ENCODE assay signal across 15 cellular contexts in genomic region chr17:39166437-39167335, GRCh38. TPM values are rescaled to one million over a fixed set of nuclear protein-coding genes. Genes with fewer than 3 reads are reported as not detected.
DNase-seq lines count a peak whose midpoint lies in the region; ATAC-seq and TF ChIP-seq lines count a peak whose summit lies in the region.
"Had no signal": no experiment of that assay in that cellular context is flagged by ENCODE, and none has a peak within 500 bp of the region (broad histone marks: within the 10 kb centered on the region; RNA-seq: fewer than 3 reads in every experiment).

No MANE protein-coding gene starts in this region.

- H3K27me3 Mint-ChIP-seq in activated naive CD8-positive, alpha-beta T cell, result no peaks in the 10 kb centered on the region
- H3K27me3 Mint-ChIP-seq in activated naive CD8-positive, alpha-beta T cell treated with anti-CD3 and anti-CD28 coated beads, Interleukin-2, amount 50 U/mL, for 24 hours, result peaks cover 30% of the 10 kb centered on the region
- peaks cover 50% of the 10 kb centered on the region for H3K27me3 Mint-ChIP-seq in endodermal cell (ENCODE audit: insufficient read depth)
- peaks cover 33% of the 10 kb centered on the region for H3K27me3 Mint-ChIP-seq in type B pancreatic cell

- no peaks in the 10 kb centered on the region for H3K9me3 Mint-ChIP-seq in activated naive CD8-positive, alpha-beta T cell (ENCODE audit: low read depth)
- no peaks in the 10 kb centered on the region for H3K9me3 Mint-ChIP-seq in activated naive CD8-positive, alpha-beta T cell treated with anti-CD3 and anti-CD28 coated beads, Interleukin-2, amount 50 U/mL, for 24 hours
- H3K9me3 Mint-ChIP-seq in endodermal cell (peaks cover 7% of the 10 kb centered on the region), type B pancreatic cell (no peaks in the 10 kb centered on the region)
- H3K9me3 Mint-ChIP-seq: activated CD4-positive, alpha-beta memory T cell treated with anti-CD3 and anti-CD28 coated beads, Interleukin-2, amount 10 ng/mL, durations not matched to agents 7 days and 5 days had no signal

- H3K27ac ChIP-seq in endodermal cell (ENCODE audit: low read depth, low read length), result no peak overlapping the region
- no peak overlapping the region for H3K27ac ChIP-seq in right atrium auricular region
- H3K27ac ChIP-seq: neutrophil had no signal

- H3K9ac ChIP-seq in endodermal cell (ENCODE audit: extremely low read depth, low read length, poor library complexity, severe bottlenecking), result no peak overlapping the region

- H3K9me3 ChIP-seq in endodermal cell (ENCODE audit: control insufficient read depth, low read length) (no peaks in the 10 kb centered on the region), right atrium auricular region (no peaks in the 10 kb centered on the region)
- H3K9me3 ChIP-seq: neutrophil had no signal

- peaks cover 24% of the 10 kb centered on the region for H3K27me3 ChIP-seq in endodermal cell (ENCODE audit: control insufficient read depth, insufficient read depth, low read length, poor library complexity, severe bottlenecking)
- H3K27me3 ChIP-seq in right atrium auricular region, result no peaks in the 10 kb centered on the region

- TF ChIP-seq CTCF in endodermal cell (conservative IDR thresholded peaks at IDR 0.05), result no peak
- TF ChIP-seq CTCF in type B pancreatic cell (conservative IDR thresholded peaks at IDR 0.05), result no peak
- TF ChIP-seq CTCF in right atrium auricular region (IDR thresholded peaks at IDR 0.05), result no peak

- peaks cover 24% of the 10 kb centered on the region for H3K4me1 Mint-ChIP-seq in activated naive CD8-positive, alpha-beta T cell (ENCODE audit: low read depth)
- peaks cover 19% of the 10 kb centered on the region for H3K4me1 Mint-ChIP-seq in activated naive CD8-positive, alpha-beta T cell treated with anti-CD3 and anti-CD28 coated beads, Interleukin-2, amount 50 U/mL, for 24 hours
- peaks cover 4% of the 10 kb centered on the region for H3K4me1 Mint-ChIP-seq in endodermal cell
- peaks cover 10% of the 10 kb centered on the region for H3K4me1 Mint-ChIP-seq in type B pancreatic cell (ENCODE audit: unreplicated experiment)

- DNase-seq in activated naive CD8-positive, alpha-beta T cell treated with anti-CD3 and anti-CD28 coated beads, Interleukin-2, amount 50 U/mL, for 24 hours, result no peak
- DNase-seq in NCI-H69 (lab: John Stamatoyannopoulos, UW) (peak; percentile 77), endodermal cell (no peak), type B pancreatic cell (ENCODE audit: extremely low spot score, unreplicated experiment) (no peak), NCI-H510A (lab: John Stamatoyannopoulos, UW) (no peak), right atrium auricular region (ENCODE audit: low spot score) (no peak)
- DNase-seq: activated CD4-positive, alpha-beta memory T cell treated with anti-CD3 and anti-CD28 coated beads, Interleukin-2, amount 10 ng/mL, durations not matched to agents 7 days and 5 days; activated naive CD4-positive, alpha-beta T cell treated with anti-CD3 and anti-CD28 coated beads, Interleukin-2, amount 50 U/mL, for 16 hours; dermis blood vessel endothelial cell; NCI-H1417 treated with DMSO at 0.1 percent for 48 hours; stimulated activated CD8-positive, alpha-beta memory T cell treated with anti-CD3 and anti-CD28 coated beads, Interleukin-4, amount 100 ng/mL, for 48 hours had no signal

- no peaks in the 10 kb centered on the region for H3K4me1 ChIP-seq in endodermal cell (ENCODE audit: control insufficient read depth, insufficient read depth, low read length)
- peaks cover 0 to 34% of the 10 kb centered on the region in 2 donors for H3K4me1 ChIP-seq in right atrium auricular region

- H3K4me3 ChIP-seq in endodermal cell (ENCODE audit: low read length) (no peak overlapping the region), right atrium auricular region (no peak overlapping the region)

- ATAC-seq in activated naive CD8-positive, alpha-beta T cell treated with anti-CD3 and anti-CD28 coated beads, Interleukin-2, amount 50 U/mL, for 24 hours, result no peak
- no peak for ATAC-seq in GM21529 (IDR thresholded peaks at IDR 0.05; ENCODE audit: unreplicated experiment)

- H3K36me3 ChIP-seq in endodermal cell (ENCODE audit: control insufficient read depth, insufficient read depth, low read length) (no peaks in the 10 kb centered on the region), right atrium auricular region (no peaks in the 10 kb centered on the region)
- H3K36me3 ChIP-seq: neutrophil had no signal

- WGBS in endodermal cell (ENCODE audit: insufficient coverage in 1 of 2, insufficient read length in 1 of 2), 2 experiments, result 71 to 79% methylated on average over 7 of the region's 7 CpGs

- peak overlapping the region; percentile 72 for H3K4me3 Mint-ChIP-seq in activated naive CD8-positive, alpha-beta T cell
- H3K4me3 Mint-ChIP-seq in activated naive CD8-positive, alpha-beta T cell treated with anti-CD3 and anti-CD28 coated beads, Interleukin-2, amount 50 U/mL, for 24 hours, result no peak overlapping the region
- peak overlapping the region; percentile 77 for H3K4me3 Mint-ChIP-seq in endodermal cell
- H3K4me3 Mint-ChIP-seq in type B pancreatic cell, result peak overlapping the region; percentile 78
- H3K4me3 Mint-ChIP-seq: activated CD4-positive, alpha-beta memory T cell treated with anti-CD3 and anti-CD28 coated beads, Interleukin-2, amount 10 ng/mL, durations not matched to agents 7 days and 5 days had no signal

- H3K27ac Mint-ChIP-seq in activated naive CD8-positive, alpha-beta T cell, result no peak overlapping the region
- H3K27ac Mint-ChIP-seq in activated naive CD8-positive, alpha-beta T cell treated with anti-CD3 and anti-CD28 coated beads, Interleukin-2, amount 50 U/mL, for 24 hours, result no peak overlapping the region
- H3K27ac Mint-ChIP-seq in endodermal cell (no peak overlapping the region), type B pancreatic cell (no peak overlapping the region)
- H3K27ac Mint-ChIP-seq: activated CD4-positive, alpha-beta memory T cell treated with anti-CD3 and anti-CD28 coated beads, Interleukin-2, amount 10 ng/mL, durations not matched to agents 7 days and 5 days had no signal

- H3K36me3 Mint-ChIP-seq in activated naive CD8-positive, alpha-beta T cell, result no peaks in the 10 kb centered on the region
- peaks cover 2% of the 10 kb centered on the region for H3K36me3 Mint-ChIP-seq in activated naive CD8-positive, alpha-beta T cell treated with anti-CD3 and anti-CD28 coated beads, Interleukin-2, amount 50 U/mL, for 24 hours (ENCODE audit: low read depth)
- no peaks in the 10 kb centered on the region for H3K36me3 Mint-ChIP-seq in endodermal cell (ENCODE audit: low read depth)
- H3K36me3 Mint-ChIP-seq in type B pancreatic cell, result no peaks in the 10 kb centered on the region

RNA-seq across cellular contexts. Expression of gene ARL5C, which starts 0.7 kb away (rescaled TPM):
- total RNA-seq in endodermal cell (not detected), type B pancreatic cell (ENCODE audit: low replicate concordance) (not detected in 2 replicates), right atrium auricular region (not detected)
- not detected for polyA plus RNA-seq in endodermal cell (2013, experiment 1 of 2)
- polyA plus RNA-seq in endodermal cell (2013, experiment 2 of 2), result not detected
- total RNA-seq: dermis blood vessel endothelial cell, fibroblast of villous mesenchyme had no signal

RNA-seq across cellular contexts. Expression of gene PLXDC1, which starts 15.2 kb away (rescaled TPM):
- total RNA-seq in endodermal cell, result 1 to 10 TPM; 9.0 TPM
- 2.3 TPM for polyA plus RNA-seq in endodermal cell (2013, experiment 1 of 2)
- 1.4 TPM for polyA plus RNA-seq in endodermal cell (2013, experiment 2 of 2)
- total RNA-seq in type B pancreatic cell (ENCODE audit: low replicate concordance), result 1.7 and 5.0 TPM in 2 replicates
- total RNA-seq in right atrium auricular region, result 1 to 10 TPM; 4.6 to 9.3 TPM
- total RNA-seq: dermis blood vessel endothelial cell had no signal

RNA-seq across cellular contexts. Expression of gene CACNB1, which starts 30.8 kb away (rescaled TPM):
- total RNA-seq in endodermal cell (10 to 100 TPM; 12.2 to 13.2 TPM), type B pancreatic cell (ENCODE audit: low replicate concordance) (1.8 and 9.5 TPM in 2 replicates), right atrium auricular region (10 to 100 TPM in 1 of 2 donors, 1 to 10 TPM in 1; 3.6 to 13.4 TPM)
- polyA plus RNA-seq in endodermal cell (2013, experiment 1 of 2), result 15.9 TPM
- 12.4 TPM for polyA plus RNA-seq in endodermal cell (2013, experiment 2 of 2)

RNA-seq across cellular contexts. Expression of gene RPL19, which starts 33.4 kb away (rescaled TPM):
- total RNA-seq in endodermal cell, result 1,000 to 10,000 TPM; 1,782 to 1,829 TPM
- polyA plus RNA-seq in endodermal cell (2013, experiment 1 of 2), result 2,533 TPM
- polyA plus RNA-seq in endodermal cell (2013, experiment 2 of 2), result 2,401 TPM
- total RNA-seq in type B pancreatic cell (ENCODE audit: low replicate concordance), result 1,605 and 1,703 TPM in 2 replicates
- total RNA-seq in right atrium auricular region, result 1,000 to 10,000 TPM; 1,458 to 1,831 TPM

RNA-seq across cellular contexts. Expression of gene STAC2, which starts 59.1 kb away (rescaled TPM):
- total RNA-seq in endodermal cell, result under 1 TPM; 0.35 to 0.46 TPM
- polyA plus RNA-seq in endodermal cell (2013, experiment 1 of 2), result 1.3 TPM
- polyA plus RNA-seq in endodermal cell (2013, experiment 2 of 2), result 1.2 TPM
- 1.5 TPM in 1 of 2 replicates, not detected in the other for total RNA-seq in type B pancreatic cell (ENCODE audit: low replicate concordance)
- total RNA-seq in right atrium auricular region, result 1 to 10 TPM in 1 of 2 donors, under 1 TPM in 1; 0.82 to 2.3 TPM
- total RNA-seq: activated CD4-positive, alpha-beta memory T cell treated with anti-CD3 and anti-CD28 coated beads, Interleukin-2, amount 10 ng/mL, durations not matched to agents 7 days and 5 days; fibroblast of villous mesenchyme had no signal
